16 cellular contexts compared by ENCODE assay signal in the genomic region with DNA sequence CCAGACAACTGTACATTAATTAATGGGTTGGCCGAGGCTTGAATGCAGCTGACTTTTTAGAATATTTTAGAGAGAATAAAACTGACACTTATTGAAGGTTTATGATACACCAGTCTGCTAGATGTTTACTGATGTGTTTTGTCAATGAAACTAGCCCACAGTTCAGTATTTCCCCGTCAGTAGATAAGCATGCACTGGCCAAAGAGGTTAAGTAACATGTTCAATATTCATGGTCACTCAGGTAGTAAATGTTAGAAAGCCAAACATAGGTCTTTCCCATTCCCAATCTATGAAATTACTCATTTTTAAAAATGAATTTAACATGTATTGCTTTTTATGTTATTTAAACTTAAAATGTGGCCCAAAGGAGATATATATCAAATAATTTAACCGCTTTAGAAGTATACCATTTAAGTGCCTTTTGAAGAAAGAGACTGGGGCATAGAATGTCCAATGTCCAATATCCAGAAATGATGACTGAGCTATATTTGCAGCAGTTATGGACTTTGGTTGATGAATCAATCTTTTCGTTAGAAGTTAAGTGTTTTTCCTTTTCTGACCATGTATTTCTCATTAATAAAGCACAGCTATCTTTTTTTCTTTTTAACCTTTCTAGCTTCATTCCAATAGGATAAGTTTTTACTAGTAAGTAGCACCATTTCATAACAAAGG.
DNase-seq lines count a peak whose midpoint lies in the region; ATAC-seq, FAIRE-seq and TF ChIP-seq lines count a peak whose summit lies in the region.
"Had no signal": no experiment of that assay in that cellular context is flagged by ENCODE, and none has a peak within 500 bp of the region (broad histone marks: within the 10 kb centered on the region; RNA-seq: fewer than 3 reads in every experiment).

No MANE protein-coding gene starts in this region.

- H3K27me3 ChIP-seq in liver (ENCODE audit: control insufficient read depth in 4 of 4, insufficient read depth in 4 of 4, low read length in 3 of 4) (no peaks in the 10 kb centered on the region), subcutaneous abdominal adipose tissue (ENCODE audit: control insufficient read depth in 5 of 5, insufficient read depth in 4 of 5, low read length in 5 of 5) (no peaks in the 10 kb centered on the region)
- H3K27me3 ChIP-seq: BLaER1 had no signal

- peak; percentile 57 for FAIRE-seq in GM12892 (lab: Jason Lieb, UNC)
- FAIRE-seq: HTR-8/SVneo had no signal

- H3K4me1 ChIP-seq in liver (ENCODE audit: control insufficient read depth in 4 of 4, insufficient read depth in 4 of 4, low read length in 3 of 4) (peaks cover 0 to 15% (median 4%) of the 10 kb centered on the region in 4 donors), subcutaneous abdominal adipose tissue (ENCODE audit: control insufficient read depth in 5 of 5, insufficient read depth in 5 of 5, low read length in 5 of 5) (peaks cover 0 to 13% (median 3%) of the 10 kb centered on the region in 5 donors)
- H3K4me1 ChIP-seq: BLaER1, Caco-2 had no signal

- TF ChIP-seq POLR2A in GM12892 (IDR thresholded peaks at IDR 0.05; ENCODE audit: low read depth, low read length): no peak

- WGBS in liver: 39% methylated on average over 4 of the region's 4 CpGs

- DNase-seq in GM12892 (ENCODE audit: insufficient read length) (no peak), HuH-7 (ENCODE audit: low spot score) (peak; percentile 23), A172 (ENCODE audit: low spot score) (no peak), NCI-H82 (lab: John Stamatoyannopoulos, UW) (no peak)
- DNase-seq: AML-193; Caco-2; CD8-positive, alpha-beta memory T cell; DMS53; GOT3; H9; KG1 had no signal

- peak in 1 of 2 donors; percentile 40 for TF ChIP-seq RAD21 in liver (IDR thresholded peaks at IDR 0.05)

- TF ChIP-seq CTCF in liver (IDR thresholded peaks at IDR 0.05; ENCODE audit: low read depth, low read length, missing input control): no peak

- no peak for ATAC-seq in HG03135 (IDR thresholded peaks at IDR 0.05; ENCODE audit: unreplicated experiment)

- H3K9ac ChIP-seq in liver (ENCODE audit: low read depth in 1 of 2, low read length in 2 of 2) (no peak overlapping the region), subcutaneous abdominal adipose tissue (ENCODE audit: low read length in 5 of 5) (no peak overlapping the region)
- H3K9ac ChIP-seq: BLaER1 had no signal

- peak overlapping the region; percentile 69 to 70 for H3K27ac ChIP-seq in liver (ENCODE audit: low read depth in 1 of 2, low read length in 2 of 2)
- peak overlapping the region; percentile 21 for H3K27ac ChIP-seq in subcutaneous abdominal adipose tissue (ENCODE audit: low read depth, low read length)
- H3K27ac ChIP-seq: BLaER1 had no signal

- H3K36me3 ChIP-seq in liver (ENCODE audit: control insufficient read depth in 4 of 4, insufficient read depth in 3 of 4, low read depth in 1 of 4, low read length in 3 of 4): peaks cover 0 to 2% (median 0%) of the 10 kb centered on the region in 4 donors
- H3K36me3 ChIP-seq in subcutaneous abdominal adipose tissue (ENCODE audit: control insufficient read depth in 5 of 5, insufficient read depth in 5 of 5, low read length in 5 of 5): peaks cover 0 to 3% (median 0%) of the 10 kb centered on the region in 5 donors

- H3K4me3 ChIP-seq in liver (ENCODE audit: low read depth in 1 of 3, low read length in 3 of 3) (no peak overlapping the region), subcutaneous abdominal adipose tissue (ENCODE audit: low read depth in 1 of 5, low read length in 5 of 5) (no peak overlapping the region)
- H3K4me3 ChIP-seq: BLaER1 had no signal

- no peaks in the 10 kb centered on the region for H3K9me3 ChIP-seq in liver (ENCODE audit: control insufficient read depth in 4 of 4, low read length in 3 of 4)
- no peaks in the 10 kb centered on the region for H3K9me3 ChIP-seq in subcutaneous abdominal adipose tissue (ENCODE audit: control insufficient read depth in 5 of 5, low read length in 5 of 5)
- H3K9me3 ChIP-seq: Caco-2 had no signal

TF ChIP-seq in liver, 16 proteins besides CTCF, POLR2A, EP300 and RAD21:
- TF ChIP-seq JUND (IDR thresholded peaks at IDR 0.05) (peak; percentile 26 to 44), SP1 (IDR thresholded peaks at IDR 0.05) (peak; percentile 69), GABPA (IDR thresholded peaks at IDR 0.05 in 1 of 2, conservative IDR thresholded peaks at IDR 0.05 in 1 of 2) (no peak), NR2F2 (IDR thresholded peaks at IDR 0.05) (no peak), EGR1 (IDR thresholded peaks at IDR 0.05; ENCODE audit: low read depth in 2 of 2) (no peak), RXRA (IDR thresholded peaks at IDR 0.05) (peak; percentile 61 to 65), TAF1 (conservative IDR thresholded peaks at IDR 0.05) (no peak), FOXA2 (IDR thresholded peaks at IDR 0.05) (peak; percentile 60), HNF4G (IDR thresholded peaks at IDR 0.05) (peak; percentile 66), YY1 (IDR thresholded peaks at IDR 0.05) (peak; percentile 38), HNF4A (conservative IDR thresholded peaks at IDR 0.05) (peak; percentile 81 to 90), FOXA1 (IDR thresholded peaks at IDR 0.05) (peak; percentile 50)
- TF ChIP-seq, protein P1, sequence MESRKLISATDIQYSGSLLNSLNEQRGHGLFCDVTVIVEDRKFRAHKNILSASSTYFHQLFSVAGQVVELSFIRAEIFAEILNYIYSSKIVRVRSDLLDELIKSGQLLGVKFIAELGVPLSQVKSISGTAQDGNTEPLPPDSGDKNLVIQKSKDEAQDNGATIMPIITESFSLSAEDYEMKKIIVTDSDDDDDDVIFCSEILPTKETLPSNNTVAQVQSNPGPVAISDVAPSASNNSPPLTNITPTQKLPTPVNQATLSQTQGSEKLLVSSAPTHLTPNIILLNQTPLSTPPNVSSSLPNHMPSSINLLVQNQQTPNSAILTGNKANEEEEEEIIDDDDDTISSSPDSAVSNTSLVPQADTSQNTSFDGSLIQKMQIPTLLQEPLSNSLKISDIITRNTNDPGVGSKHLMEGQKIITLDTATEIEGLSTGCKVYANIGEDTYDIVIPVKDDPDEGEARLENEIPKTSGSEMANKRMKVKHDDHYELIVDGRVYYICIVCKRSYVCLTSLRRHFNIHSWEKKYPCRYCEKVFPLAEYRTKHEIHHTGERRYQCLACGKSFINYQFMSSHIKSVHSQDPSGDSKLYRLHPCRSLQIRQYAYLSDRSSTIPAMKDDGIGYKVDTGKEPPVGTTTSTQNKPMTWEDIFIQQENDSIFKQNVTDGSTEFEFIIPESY (IDR thresholded peaks at IDR 0.05): peak; percentile 63
- TF ChIP-seq, protein P2, sequence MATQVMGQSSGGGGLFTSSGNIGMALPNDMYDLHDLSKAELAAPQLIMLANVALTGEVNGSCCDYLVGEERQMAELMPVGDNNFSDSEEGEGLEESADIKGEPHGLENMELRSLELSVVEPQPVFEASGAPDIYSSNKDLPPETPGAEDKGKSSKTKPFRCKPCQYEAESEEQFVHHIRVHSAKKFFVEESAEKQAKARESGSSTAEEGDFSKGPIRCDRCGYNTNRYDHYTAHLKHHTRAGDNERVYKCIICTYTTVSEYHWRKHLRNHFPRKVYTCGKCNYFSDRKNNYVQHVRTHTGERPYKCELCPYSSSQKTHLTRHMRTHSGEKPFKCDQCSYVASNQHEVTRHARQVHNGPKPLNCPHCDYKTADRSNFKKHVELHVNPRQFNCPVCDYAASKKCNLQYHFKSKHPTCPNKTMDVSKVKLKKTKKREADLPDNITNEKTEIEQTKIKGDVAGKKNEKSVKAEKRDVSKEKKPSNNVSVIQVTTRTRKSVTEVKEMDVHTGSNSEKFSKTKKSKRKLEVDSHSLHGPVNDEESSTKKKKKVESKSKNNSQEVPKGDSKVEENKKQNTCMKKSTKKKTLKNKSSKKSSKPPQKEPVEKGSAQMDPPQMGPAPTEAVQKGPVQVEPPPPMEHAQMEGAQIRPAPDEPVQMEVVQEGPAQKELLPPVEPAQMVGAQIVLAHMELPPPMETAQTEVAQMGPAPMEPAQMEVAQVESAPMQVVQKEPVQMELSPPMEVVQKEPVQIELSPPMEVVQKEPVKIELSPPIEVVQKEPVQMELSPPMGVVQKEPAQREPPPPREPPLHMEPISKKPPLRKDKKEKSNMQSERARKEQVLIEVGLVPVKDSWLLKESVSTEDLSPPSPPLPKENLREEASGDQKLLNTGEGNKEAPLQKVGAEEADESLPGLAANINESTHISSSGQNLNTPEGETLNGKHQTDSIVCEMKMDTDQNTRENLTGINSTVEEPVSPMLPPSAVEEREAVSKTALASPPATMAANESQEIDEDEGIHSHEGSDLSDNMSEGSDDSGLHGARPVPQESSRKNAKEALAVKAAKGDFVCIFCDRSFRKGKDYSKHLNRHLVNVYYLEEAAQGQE (IDR thresholded peaks at IDR 0.05): peak; percentile 31
- TF ChIP-seq, protein P3, sequence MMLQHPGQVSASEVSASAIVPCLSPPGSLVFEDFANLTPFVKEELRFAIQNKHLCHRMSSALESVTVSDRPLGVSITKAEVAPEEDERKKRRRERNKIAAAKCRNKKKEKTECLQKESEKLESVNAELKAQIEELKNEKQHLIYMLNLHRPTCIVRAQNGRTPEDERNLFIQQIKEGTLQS (IDR thresholded peaks at IDR 0.05): no peak
- TF ChIP-seq, protein P4, sequence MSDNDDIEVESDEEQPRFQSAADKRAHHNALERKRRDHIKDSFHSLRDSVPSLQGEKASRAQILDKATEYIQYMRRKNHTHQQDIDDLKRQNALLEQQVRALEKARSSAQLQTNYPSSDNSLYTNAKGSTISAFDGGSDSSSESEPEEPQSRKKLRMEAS (IDR thresholded peaks at IDR 0.05): peak; percentile 31
